27 cellular contexts compared by ENCODE assay signal in genomic region chrX:19377799-19378198, GRCh38.
"Had no signal": no experiment of that assay in that cellular context is flagged by ENCODE, and none has a peak within 500 bp of the region (broad histone marks: within the 10 kb centered on the region; RNA-seq: fewer than 3 reads in every experiment).

No MANE protein-coding gene starts in this region.

- H3K27me3 Mint-ChIP-seq: stimulated activated naive CD8-positive, alpha-beta T cell treated with anti-CD3 and anti-CD28 coated beads, Interleukin-15, amount 100 ng/mL, for 72 hours; stimulated activated naive CD8-positive, alpha-beta T cell treated with anti-CD3 and anti-CD28 coated beads, Interleukin-15, Interleukin-2, amounts not matched to agents 100 ng/mL and 50 ng/mL, for 24 hours; type B pancreatic cell had no signal

- DNase-seq: stimulated activated CD4-positive, alpha-beta T cell treated with anti-CD3 and anti-CD28 coated beads, Interleukin-2, amount 100 ng/mL, for 48 hours; stimulated activated CD4-positive, alpha-beta T cell treated with anti-CD3 and anti-CD28 coated beads, Interleukin-4, amount 100 ng/mL, for 1 hour; stimulated activated CD4-positive, alpha-beta T cell treated with anti-CD3 and anti-CD28 coated beads, Interleukin-4, amount 100 ng/mL, for 24 hours; stimulated activated CD4-positive, alpha-beta T cell treated with anti-CD3 and anti-CD28 coated beads, Interleukin-4, amount 100 ng/mL, for 4 hours; stimulated activated CD8-positive, alpha-beta memory T cell treated with anti-CD3 and anti-CD28 coated beads, Interleukin-4, amount 100 ng/mL, for 48 hours; stimulated activated naive B cell treated with anti-CD40 and anti-IgM and Interleukin-4, amounts not matched to agents 10 μg/mL and 1 μg/mL and 100 μg/mL, for 72 hours; stimulated activated naive CD4-positive, alpha-beta T cell; stimulated activated naive CD4-positive, alpha-beta T cell treated with Interleukin-2 at 50 U/mL for 16 hours; stimulated activated naive CD8-positive, alpha-beta T cell treated with anti-CD3 and anti-CD28 coated beads, Interleukin-15, amount 100 ng/mL, for 72 hours; stimulated activated naive CD8-positive, alpha-beta T cell treated with anti-CD3 and anti-CD28 coated beads, Interleukin-15, Interleukin-2, amounts not matched to agents 100 U/mL and 50 U/mL, for 24 hours; stomach; substantia nigra; testis; thyroid gland; tibial artery; transverse colon; upper lobe of left lung; upper lobe of right lung; uterus had no signal

- H3K9me3 Mint-ChIP-seq: stimulated activated effector memory CD8-positive, alpha-beta T cell treated with anti-CD3 and anti-CD28 coated beads, Interleukin-12 subunit alpha, Interleukin-12 subunit beta, amount 100 ng/mL, for 72 hours; stimulated activated memory B cell treated with anti-CD40 and anti-IgM and Interleukin-4, amounts not matched to agents 10 μg/mL and 1 μg/mL and 100 μg/mL, for 72 hours; stimulated activated naive B cell treated with anti-CD40 and anti-IgM and Interleukin-4, amounts not matched to agents 10 μg/mL and 1 μg/mL and 100 μg/mL, for 72 hours; stimulated activated naive CD8-positive, alpha-beta T cell treated with anti-CD3 and anti-CD28 coated beads, Interleukin-15, amount 100 ng/mL, for 72 hours; stimulated activated naive CD8-positive, alpha-beta T cell treated with anti-CD3 and anti-CD28 coated beads, Interleukin-15, Interleukin-2, amounts not matched to agents 100 ng/mL and 50 ng/mL, for 24 hours; type B pancreatic cell had no signal

- H3K27ac ChIP-seq: stomach, suprapubic skin, testis, thoracic aorta, thyroid gland, tibial artery, tibial nerve, transverse colon, upper lobe of left lung, upper lobe of right lung, uterus, vagina had no signal

- ATAC-seq: stimulated activated effector memory CD8-positive, alpha-beta T cell treated with anti-CD3 and anti-CD28 coated beads, Interleukin-12 subunit alpha, Interleukin-12 subunit beta, amount 100 ng/mL, for 72 hours; stimulated activated memory B cell treated with anti-CD40 and anti-IgM and Interleukin-4, amounts not matched to agents 10 μg/mL and 1 μg/mL and 100 μg/mL, for 72 hours; stimulated activated naive B cell treated with anti-CD40 and anti-IgM and Interleukin-4, amounts not matched to agents 10 μg/mL and 1 μg/mL and 100 μg/mL, for 72 hours; stimulated activated naive CD8-positive, alpha-beta T cell treated with anti-CD3 and anti-CD28 coated beads, Interleukin-15, amount 100 ng/mL, for 72 hours; stimulated activated naive CD8-positive, alpha-beta T cell treated with anti-CD3 and anti-CD28 coated beads, Interleukin-15, Interleukin-2, amounts not matched to agents 100 U/mL and 50 U/mL, for 24 hours; upper lobe of right lung had no signal

- H3K9me3 ChIP-seq: stomach, suprapubic skin, testis, thoracic aorta, thyroid gland, tibial artery, tibial nerve, transverse colon, upper lobe of left lung, upper lobe of right lung, uterus, vagina had no signal

- H3K36me3 ChIP-seq: stomach, suprapubic skin, thoracic aorta, thyroid gland, tibial artery, tibial nerve, transverse colon, upper lobe of left lung, upper lobe of right lung, uterus, vagina had no signal

- H3K4me1 ChIP-seq: testis, thyroid gland, transverse colon, upper lobe of right lung, uterus, vagina had no signal

- H3K4me3 Mint-ChIP-seq: stimulated activated effector memory CD8-positive, alpha-beta T cell treated with anti-CD3 and anti-CD28 coated beads, Interleukin-12 subunit alpha, Interleukin-12 subunit beta, amount 100 ng/mL, for 72 hours; stimulated activated memory B cell treated with anti-CD40 and anti-IgM and Interleukin-4, amounts not matched to agents 10 μg/mL and 1 μg/mL and 100 μg/mL, for 72 hours; stimulated activated naive B cell treated with anti-CD40 and anti-IgM and Interleukin-4, amounts not matched to agents 10 μg/mL and 1 μg/mL and 100 μg/mL, for 72 hours; stimulated activated naive CD8-positive, alpha-beta T cell treated with anti-CD3 and anti-CD28 coated beads, Interleukin-15, amount 100 ng/mL, for 72 hours; stimulated activated naive CD8-positive, alpha-beta T cell treated with anti-CD3 and anti-CD28 coated beads, Interleukin-15, Interleukin-2, amounts not matched to agents 100 ng/mL and 50 ng/mL, for 24 hours; type B pancreatic cell had no signal

- H3K36me3 Mint-ChIP-seq: stimulated activated effector memory CD8-positive, alpha-beta T cell treated with anti-CD3 and anti-CD28 coated beads, Interleukin-12 subunit alpha, Interleukin-12 subunit beta, amount 100 ng/mL, for 72 hours; stimulated activated memory B cell treated with anti-CD40 and anti-IgM and Interleukin-4, amounts not matched to agents 10 μg/mL and 1 μg/mL and 100 μg/mL, for 72 hours; stimulated activated naive B cell treated with anti-CD40 and anti-IgM and Interleukin-4, amounts not matched to agents 10 μg/mL and 1 μg/mL and 100 μg/mL, for 72 hours; type B pancreatic cell had no signal

- H3K27me3 ChIP-seq: suprapubic skin, testis, thyroid gland, tibial artery, tibial nerve, transverse colon, upper lobe of left lung, upper lobe of right lung, vagina had no signal

- H3K27ac Mint-ChIP-seq: stimulated activated effector memory CD8-positive, alpha-beta T cell treated with anti-CD3 and anti-CD28 coated beads, Interleukin-12 subunit alpha, Interleukin-12 subunit beta, amount 100 ng/mL, for 72 hours; stimulated activated memory B cell treated with anti-CD40 and anti-IgM and Interleukin-4, amounts not matched to agents 10 μg/mL and 1 μg/mL and 100 μg/mL, for 72 hours; stimulated activated naive B cell treated with anti-CD40 and anti-IgM and Interleukin-4, amounts not matched to agents 10 μg/mL and 1 μg/mL and 100 μg/mL, for 72 hours; stimulated activated naive CD8-positive, alpha-beta T cell treated with anti-CD3 and anti-CD28 coated beads, Interleukin-15, amount 100 ng/mL, for 72 hours; stimulated activated naive CD8-positive, alpha-beta T cell treated with anti-CD3 and anti-CD28 coated beads, Interleukin-15, Interleukin-2, amounts not matched to agents 100 ng/mL and 50 ng/mL, for 24 hours; type B pancreatic cell had no signal

- H3K4me3 ChIP-seq: stomach, suprapubic skin, testis, thoracic aorta, thyroid gland, tibial artery, tibial nerve, transverse colon, upper lobe of left lung, upper lobe of right lung, uterus, vagina had no signal
